8 cellular contexts compared by ENCODE assay signal in genomic region chr20:33653218-33653899, GRCh38. TPM values are rescaled to one million over a fixed set of nuclear protein-coding genes. Genes with fewer than 3 reads are reported as not detected.
DNase-seq lines count a peak whose midpoint lies in the region; ATAC-seq, FAIRE-seq and TF ChIP-seq lines count a peak whose summit lies in the region.

No MANE protein-coding gene starts in this region.

- no peak for TF ChIP-seq POLR2A in sigmoid colon (IDR thresholded peaks at IDR 0.05)

- H3K27me3 ChIP-seq in astrocyte (ENCODE audit: insufficient read depth, low read length) (peaks cover 2% of the 10 kb centered on the region), sigmoid colon (no peaks in the 10 kb centered on the region)

- H4K20me1 ChIP-seq in astrocyte (ENCODE audit: insufficient read depth, low read length), result peaks cover 22% of the 10 kb centered on the region

- DNase-seq in LNCaP clone FGC (ENCODE audit: low read depth), result no peak
- peak; percentile 74 for DNase-seq in RKO (ENCODE audit: low spot score)
- DNase-seq in astrocyte (ENCODE audit: low read depth), result no peak
- peak; percentile 53 to 70 for DNase-seq in hippocampal formation (lab: John Stamatoyannopoulos, UW)
- peak; percentile 85 for DNase-seq in sigmoid colon
- no peak for DNase-seq in activated T-helper 2 cell treated with anti-CD3 and anti-CD28 coated beads, Interferon-gamma antibody, Interleukin-2, Interleukin-4, amounts not matched to agents 10 μg/mL and 5 μg/mL and 100 μg/mL, durations not matched to agents 14 hours and 24 hours and 36 hours (ENCODE audit: low spot score)

- peak; percentile 47 for FAIRE-seq in G401.6 (lab: Jason Lieb, UNC)
- no peak for FAIRE-seq in astrocyte (lab: Jason Lieb, UNC)

- ATAC-seq in GM21360 (IDR thresholded peaks at IDR 0.05; ENCODE audit: unreplicated experiment), result no peak

- H3K36me3 ChIP-seq in astrocyte (ENCODE audit: insufficient read depth, low read length), result no peaks in the 10 kb centered on the region
- peaks cover 2 to 17% (median 8%) of the 10 kb centered on the region in 4 donors for H3K36me3 ChIP-seq in sigmoid colon

- peaks cover 2% of the 10 kb centered on the region for H3K4me1 Mint-ChIP-seq in astrocyte (ENCODE audit: low read depth, unreplicated experiment)
- peaks cover 22% of the 10 kb centered on the region for H3K4me1 Mint-ChIP-seq in activated T-helper 2 cell treated with anti-CD3 and anti-CD28 coated beads, Interferon-gamma antibody, Interleukin-2, Interleukin-4, amounts not matched to agents 10 μg/mL and 5 μg/mL and 100 μg/mL, durations not matched to agents 14 hours and 24 hours and 36 hours (ENCODE audit: low read depth)

- H3K4me3 ChIP-seq in LNCaP clone FGC (ENCODE audit: low read depth, low read length) (no peak overlapping the region), astrocyte (ENCODE audit: insufficient read depth, low read depth, low read length) (no peak overlapping the region), sigmoid colon (peak overlapping the region in 3 of 4 donors; percentile 13 to 32 (median 21))

- no peaks in the 10 kb centered on the region for H3K9me3 Mint-ChIP-seq in astrocyte (ENCODE audit: unreplicated experiment)
- H3K9me3 Mint-ChIP-seq in activated T-helper 2 cell treated with anti-CD3 and anti-CD28 coated beads, Interferon-gamma antibody, Interleukin-2, Interleukin-4, amounts not matched to agents 10 μg/mL and 5 μg/mL and 100 μg/mL, durations not matched to agents 14 hours and 24 hours and 36 hours, result no peaks in the 10 kb centered on the region

- H3K4me1 ChIP-seq in astrocyte (ENCODE audit: insufficient read depth, low read length), result peaks cover 6% of the 10 kb centered on the region
- H3K4me1 ChIP-seq in sigmoid colon, result peaks cover 0 to 28% (median 19%) of the 10 kb centered on the region in 4 donors

- H3K27ac ChIP-seq in astrocyte (ENCODE audit: low read depth, low read length) (no peak overlapping the region), sigmoid colon (peak overlapping the region in 2 of 4 donors; percentile 30 to 49)

- H3K9me3 ChIP-seq in astrocyte (ENCODE audit: insufficient read depth, low read depth, low read length) (no peaks in the 10 kb centered on the region), sigmoid colon (no peaks in the 10 kb centered on the region)

- 25 to 45% methylated on average over 16 of the region's 16 CpGs for WGBS in sigmoid colon, 2 donors

- no peak overlapping the region for H3K27ac Mint-ChIP-seq in astrocyte (ENCODE audit: unreplicated experiment)
- H3K27ac Mint-ChIP-seq in activated T-helper 2 cell treated with anti-CD3 and anti-CD28 coated beads, Interferon-gamma antibody, Interleukin-2, Interleukin-4, amounts not matched to agents 10 μg/mL and 5 μg/mL and 100 μg/mL, durations not matched to agents 14 hours and 24 hours and 36 hours, result no peak overlapping the region

- no peaks in the 10 kb centered on the region for H3K36me3 Mint-ChIP-seq in astrocyte (ENCODE audit: low read depth, unreplicated experiment)
- H3K36me3 Mint-ChIP-seq in activated T-helper 2 cell treated with anti-CD3 and anti-CD28 coated beads, Interferon-gamma antibody, Interleukin-2, Interleukin-4, amounts not matched to agents 10 μg/mL and 5 μg/mL and 100 μg/mL, durations not matched to agents 14 hours and 24 hours and 36 hours (ENCODE audit: low read depth), result no peaks in the 10 kb centered on the region

- no peak overlapping the region for H2AFZ ChIP-seq in astrocyte (ENCODE audit: low read depth, low read length)

- no peak overlapping the region for H3K9ac ChIP-seq in astrocyte (ENCODE audit: low read length)

- no peaks in the 10 kb centered on the region for H3K79me2 ChIP-seq in astrocyte (ENCODE audit: insufficient read depth, low read length)

- no peak overlapping the region for H3K4me3 Mint-ChIP-seq in astrocyte (ENCODE audit: unreplicated experiment)
- no peak overlapping the region for H3K4me3 Mint-ChIP-seq in activated T-helper 2 cell treated with anti-CD3 and anti-CD28 coated beads, Interferon-gamma antibody, Interleukin-2, Interleukin-4, amounts not matched to agents 10 μg/mL and 5 μg/mL and 100 μg/mL, durations not matched to agents 14 hours and 24 hours and 36 hours (ENCODE audit: low read depth)

- no peak overlapping the region for H3K4me2 ChIP-seq in astrocyte (ENCODE audit: low read length)

- intact Hi-C loops in sigmoid colon (cut with DNase I), result loop anchor here (1.0 kb wide), 1 partner anchor 196 kb away; no protein-coding TSS in a partner anchor
- intact Hi-C loops in activated T-helper 2 cell treated with anti-CD3 and anti-CD28 coated beads, Interferon-gamma antibody, Interleukin-2, Interleukin-4, amounts not matched to agents 10 μg/mL and 5 μg/mL and 100 μg/mL, durations not matched to agents 14 hours and 24 hours and 36 hours (cut with micrococcal nuclease), result loop anchor here (1.0 to 2.0 kb wide), 2 partner anchors 20 to 197 kb away; no protein-coding TSS in a partner anchor

- no peak for TF ChIP-seq EP300 in sigmoid colon (IDR thresholded peaks at IDR 0.05)

- H3K27me3 Mint-ChIP-seq in astrocyte (ENCODE audit: low read depth, unreplicated experiment), result peaks cover 3% of the 10 kb centered on the region
- H3K27me3 Mint-ChIP-seq in activated T-helper 2 cell treated with anti-CD3 and anti-CD28 coated beads, Interferon-gamma antibody, Interleukin-2, Interleukin-4, amounts not matched to agents 10 μg/mL and 5 μg/mL and 100 μg/mL, durations not matched to agents 14 hours and 24 hours and 36 hours (ENCODE audit: low read depth), result no peaks in the 10 kb centered on the region

- TF ChIP-seq CTCF in LNCaP clone FGC (IDR thresholded peaks at IDR 0.05; ENCODE audit: control insufficient read depth, extremely low read depth, insufficient read depth) (peak; percentile 76), astrocyte (IDR thresholded peaks at IDR 0.05; ENCODE audit: insufficient read depth, low read depth, low read length) (peak; percentile 78), sigmoid colon (IDR thresholded peaks at IDR 0.05) (peak; percentile 79 to 90 (median 84))

RNA-seq across cellular contexts. Expression of gene C20orf144, which starts 8.8 kb away (rescaled TPM):
- total RNA-seq in astrocyte, result 0.16 TPM in 1 of 2 replicates, not detected in the other
- total RNA-seq in sigmoid colon, result under 1 TPM in 1 of 4 donors, not detected in 3; 0.66 TPM
- polyA plus RNA-seq in sigmoid colon, result under 1 TPM in 1 of 3 donors, not detected in 2; 0.12 TPM
- 0.27 and 0.28 TPM in 2 replicates for total RNA-seq in activated T-helper 2 cell treated with anti-CD3 and anti-CD28 coated beads, Interferon-gamma antibody, Interleukin-2, Interleukin-4, amounts not matched to agents 10 μg/mL and 5 μg/mL and 100 μg/mL, durations not matched to agents 14 hours and 24 hours and 36 hours

RNA-seq across cellular contexts. Expression of gene ACTL10, which starts 13.4 kb away (rescaled TPM):
- 1.1 and 1.4 TPM in 2 replicates for total RNA-seq in astrocyte
- 1 to 10 TPM in 1 of 4 donors, under 1 TPM in 3; 0.54 to 1.1 (median 0.61) TPM for total RNA-seq in sigmoid colon
- 1 to 10 TPM in 2 of 3 donors, under 1 TPM in 1; 0.60 to 4.5 (median 1.6) TPM for polyA plus RNA-seq in sigmoid colon
- 2.6 and 3.3 TPM in 2 replicates for total RNA-seq in activated T-helper 2 cell treated with anti-CD3 and anti-CD28 coated beads, Interferon-gamma antibody, Interleukin-2, Interleukin-4, amounts not matched to agents 10 μg/mL and 5 μg/mL and 100 μg/mL, durations not matched to agents 14 hours and 24 hours and 36 hours

RNA-seq across cellular contexts. Expression of gene NECAB3, which starts 20.9 kb away (rescaled TPM):
- 19.5 and 22.3 TPM in 2 replicates for total RNA-seq in astrocyte
- 10 to 100 TPM; 44.6 to 50.1 (median 48.0) TPM for total RNA-seq in sigmoid colon
- polyA plus RNA-seq in sigmoid colon, result 10 to 100 TPM; 27.1 to 30.7 (median 30.0) TPM
- total RNA-seq in activated T-helper 2 cell treated with anti-CD3 and anti-CD28 coated beads, Interferon-gamma antibody, Interleukin-2, Interleukin-4, amounts not matched to agents 10 μg/mL and 5 μg/mL and 100 μg/mL, durations not matched to agents 14 hours and 24 hours and 36 hours, result 27.0 and 30.1 TPM in 2 replicates

RNA-seq across cellular contexts. Expression of gene E2F1, which starts 32.8 kb away (rescaled TPM):
- total RNA-seq in astrocyte (1.6 and 2.3 TPM in 2 replicates), sigmoid colon (1 to 10 TPM in 1 of 4 donors, under 1 TPM in 3; 0.33 to 1.7 (median 0.83) TPM)
- polyA plus RNA-seq in sigmoid colon, result 10 to 100 TPM in 1 of 3 donors, 1 to 10 TPM in 2; 1.8 to 13.1 (median 5.1) TPM
- 63.8 and 64.2 TPM in 2 replicates for total RNA-seq in activated T-helper 2 cell treated with anti-CD3 and anti-CD28 coated beads, Interferon-gamma antibody, Interleukin-2, Interleukin-4, amounts not matched to agents 10 μg/mL and 5 μg/mL and 100 μg/mL, durations not matched to agents 14 hours and 24 hours and 36 hours

Comparison
In these comparisons a context has a peak if more than half of its experiments do, and no peak if none do; other contexts are left out.
1. DNase-seq: peak in RKO (single experiment), hippocampal formation (2 of 2) and sigmoid colon (single experiment); none in LNCaP clone FGC (single experiment), astrocyte (single experiment) and activated T-helper 2 cell treated with anti-CD3 and anti-CD28 coated beads, Interferon-gamma antibody, Interleukin-2, Interleukin-4, amounts not matched to agents 10 μg/mL and 5 μg/mL and 100 μg/mL, durations not matched to agents 14 hours and 24 hours and 36 hours (single experiment).
2. H3K4me3 ChIP-seq: peak in sigmoid colon (3 of 4); none in LNCaP clone FGC (single experiment) and astrocyte (single experiment).
3. Peak in every context shown above with its lines, with median percentiles within 50 percentile points of each other: CTCF ChIP-seq.